In the genomic region with DNA sequence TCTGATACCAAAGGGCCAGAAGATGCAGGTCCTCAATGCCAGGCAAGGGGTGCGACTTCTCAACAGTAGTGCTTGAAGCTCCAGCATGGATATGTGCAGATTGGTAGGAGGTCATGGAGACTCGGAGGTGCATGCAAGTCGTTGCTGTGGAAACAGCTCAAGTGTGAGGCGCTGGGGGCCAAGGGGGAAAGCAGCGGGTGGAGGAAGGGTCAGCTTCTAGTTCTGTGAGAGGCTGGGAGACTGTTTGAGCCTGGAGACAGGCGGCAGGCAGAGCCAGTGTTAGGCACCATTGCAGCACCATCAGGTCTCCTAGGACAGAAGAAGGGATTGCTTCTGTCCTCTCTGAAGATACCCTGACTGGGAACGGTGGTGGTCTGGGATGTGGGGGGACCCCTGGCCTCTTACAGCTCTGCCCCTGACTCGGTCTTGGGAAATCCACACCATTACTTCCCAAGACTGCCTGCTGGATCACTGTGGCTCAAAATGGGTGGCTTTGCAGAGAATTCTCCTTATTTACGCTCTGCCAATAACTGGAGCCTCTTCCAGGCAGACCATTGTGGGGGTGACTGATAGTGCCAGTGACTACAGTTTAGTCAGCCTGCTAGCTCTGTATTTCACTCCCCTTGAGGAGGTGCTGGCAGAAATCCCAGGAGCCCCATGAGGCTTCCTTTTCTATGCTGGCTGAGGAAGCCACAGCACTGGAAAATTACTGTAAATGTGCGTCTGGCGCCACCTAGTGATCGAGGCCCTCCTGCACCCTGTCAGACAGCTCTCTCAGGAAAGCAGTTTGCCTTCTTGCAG, we compare ENCODE assay signal across 8 cellular contexts. TPM values are rescaled to one million over a fixed set of nuclear protein-coding genes. Genes with fewer than 3 reads are reported as not detected.
DNase-seq lines count a peak whose midpoint lies in the region; ATAC-seq lines count a peak whose summit lies in the region.

No MANE protein-coding gene starts in this region.

- DNase-seq in NK-92 treated with Interleukin-12 subunit alpha and Interleukin-12 subunit beta, amount 100 ng/mL, for 24 hours (lab: John Stamatoyannopoulos, UW): peak; percentile 37
- no peak for DNase-seq in NK-92 (lab: John Stamatoyannopoulos, UW; ENCODE audit: unreplicated experiment)
- DNase-seq in NCI-H526 (lab: John Stamatoyannopoulos, UW): peak; percentile 60 to 89
- DNase-seq in activated CD4-positive, alpha-beta T cell treated with anti-CD3 and anti-CD28 coated beads, Interleukin-2, amount 50 U/mL, for 48 hours: peak; percentile 76 to 81
- peak; percentile 33 for DNase-seq in effector CD4-positive, alpha-beta T cell
- peak; percentile 84 to 87 for DNase-seq in lung microvascular endothelial cell (ENCODE audit: low read depth in 2 of 2)
- DNase-seq in stimulated activated CD8-positive, alpha-beta memory T cell treated with anti-CD3 and anti-CD28 coated beads, Interleukin-2, amount 100 ng/mL, for 1 hour (ENCODE audit: low read depth in 2 of 2): peak; percentile 20 to 23

- ATAC-seq in HG03460 (IDR thresholded peaks at IDR 0.05; ENCODE audit: unreplicated experiment): peak; percentile 76

RNA-seq across cellular contexts. Expression of a gene that starts 46.3 kb away (rescaled TPM):
- 12.2 and 13.9 TPM in 2 replicates for total RNA-seq in lung microvascular endothelial cell
